In genomic region chrX:24149346-24150050, GRCh38 we compare ENCODE assay signal across 8 cellular contexts. TPM values are rescaled to one million over a fixed set of nuclear protein-coding genes. Genes with fewer than 3 reads are reported as not detected.
DNase-seq lines count a peak whose midpoint lies in the region; ATAC-seq and TF ChIP-seq lines count a peak whose summit lies in the region.

Gene ZFX (plus strand): TSS chrX:24149729. CDS start chrX:24172743, 23,014 bp downstream.

- no peak within 1 kb of the TSS for H2BK12ac ChIP-seq in neuronal stem cell (ENCODE audit: low read length)

- DNase-seq in Panc1 (ENCODE audit: low read depth, low spot score), result no peak
- DNase-seq in activated effector memory CD4-positive, alpha-beta T cell treated with anti-CD3 and anti-CD28 coated beads, Interleukin-2, amount 50 U/mL, for 16 hours, result peak; percentile 87
- no peak for DNase-seq in foreskin keratinocyte
- DNase-seq in neuronal stem cell (ENCODE audit: low spot score), result peak; percentile 24
- DNase-seq in suprapubic skin (ENCODE audit: low spot score in 2 of 2), result peak in 1 of 2 donors; percentile 85

- intact Hi-C loops in Panc1 (cut with micrococcal nuclease; ENCODE audit: unreplicated experiment), result no loop called here

- CTCF ChIA-PET in Panc1 (lab: Charles Lee), result no interaction called here

- H4K8ac ChIP-seq in neuronal stem cell (ENCODE audit: low read depth, low read length), result no peak within 1 kb of the TSS

- no peak within 1 kb of the TSS for H4K91ac ChIP-seq in neuronal stem cell (ENCODE audit: low read depth, low read length, poor library complexity)

- H3K9me3 ChIP-seq in Panc1 (ENCODE audit: control insufficient read depth, insufficient read depth, low read depth, low read length) (no peaks in the 10 kb centered on the region), neuronal stem cell (replicated peaks in 1 of 2; ENCODE audit: control insufficient read depth in 2 of 2, insufficient read depth in 1 of 2, low read depth in 1 of 2, low read length in 2 of 2) (no peaks in the 10 kb centered on the region), suprapubic skin (no peaks in the 10 kb centered on the region)

- H2BK15ac ChIP-seq in neuronal stem cell (ENCODE audit: low read length), result no peak within 1 kb of the TSS

- H3K4me1 ChIP-seq in ACC112 (ENCODE audit: control insufficient read depth, insufficient read depth, low read length, unreplicated experiment), result peaks cover 72% of the 10 kb centered on the region
- peaks cover 15% of the 10 kb centered on the region; the same call in 1 of the 2 replicates for H3K4me1 ChIP-seq in Panc1 (ENCODE audit: control insufficient read depth, insufficient read depth, low read length)
- peaks cover 20% of the 10 kb centered on the region for H3K4me1 ChIP-seq in foreskin keratinocyte
- peaks cover 0 to 20% of the 10 kb centered on the region in 2 donors for H3K4me1 ChIP-seq in neuronal stem cell (ENCODE audit: control insufficient read depth in 2 of 2, insufficient read depth in 1 of 2, low read depth in 1 of 2, low read length in 2 of 2)
- H3K4me1 ChIP-seq in suprapubic skin, result peaks cover 50% of the 10 kb centered on the region

- no peaks in the 10 kb centered on the region for H3K27me3 ChIP-seq in ACC112 (ENCODE audit: insufficient read depth, low read length)
- no peaks in the 10 kb centered on the region for H3K27me3 ChIP-seq in Panc1 (ENCODE audit: control insufficient read depth, insufficient read depth, low read length)
- no peaks in the 10 kb centered on the region for H3K27me3 ChIP-seq in foreskin keratinocyte
- no peaks in the 10 kb centered on the region for H3K27me3 ChIP-seq in neuronal stem cell (ENCODE audit: control insufficient read depth in 3 of 3, insufficient read depth in 3 of 3, low read depth in 1 of 3, low read length in 3 of 3)
- H3K27me3 ChIP-seq in suprapubic skin, result no peaks in the 10 kb centered on the region

- no peak within 1 kb of the TSS for H2BK120ac ChIP-seq in neuronal stem cell (ENCODE audit: low read depth, low read length)

- WGBS in neuronal stem cell (ENCODE audit: extremely low coverage in 2 of 2, insufficient read length in 2 of 2, insufficient replicate concordance in 1 of 2), 2 donors, result no CpG with 5 or more reads among the region's 105 CpGs
- WGBS in suprapubic skin, result 5% methylated on average over 4 of the region's 105 CpGs

- H3K23ac ChIP-seq in neuronal stem cell (ENCODE audit: low read depth, low read length, poor library complexity), result no peak within 1 kb of the TSS

- no peaks in the 10 kb centered on the region for H3K79me1 ChIP-seq in neuronal stem cell (ENCODE audit: low read depth, low read length)

- H2BK5ac ChIP-seq in neuronal stem cell (ENCODE audit: low read length), result peak within 1 kb of the TSS; percentile 53

- peak within 1 kb of the TSS; percentile 81 for H3K9ac ChIP-seq in neuronal stem cell (ENCODE audit: low read depth, low read length, poor library complexity)

- in situ Hi-C loops in Panc1 (cut with HindIII; ENCODE audit: low pct_unique_long_range_greater_than_20kb, low sequenced_read_pairs), result no loop called here

- BruUV-seq in Panc1 (replicated peaks; lab: Mats Ljungman, UMichigan), result no TSS peak

- H3K4ac ChIP-seq in neuronal stem cell (ENCODE audit: low read length), result no peak within 1 kb of the TSS

- H3K4me3 ChIP-seq in ACC112 (ENCODE audit: low read depth, low read length), result peak within 1 kb of the TSS; percentile 96
- peak within 1 kb of the TSS; percentile 66 to 71 for H3K4me3 ChIP-seq in Panc1 (ENCODE audit: low read depth in 2 of 2, low read length in 2 of 2)
- H3K4me3 ChIP-seq in neuronal stem cell (ENCODE audit: low read length in 2 of 2), result peak within 1 kb of the TSS; percentile 75 to 96
- H3K4me3 ChIP-seq in suprapubic skin, result peak within 1 kb of the TSS; percentile 58

- H2AFZ ChIP-seq in ACC112 (ENCODE audit: low read length, unreplicated experiment) (peak within 1 kb of the TSS; percentile 60), neuronal stem cell (ENCODE audit: low read length) (peak within 1 kb of the TSS; percentile 81)

- H2AK5ac ChIP-seq in neuronal stem cell (ENCODE audit: low read depth, low read length), result no peak within 1 kb of the TSS

- H3K27ac ChIP-seq in ACC112 (ENCODE audit: low read depth, low read length) (peak within 1 kb of the TSS; percentile 99), Panc1 (ENCODE audit: low read length) (peak within 1 kb of the TSS; percentile 92), foreskin keratinocyte (peak within 1 kb of the TSS; percentile 92), neuronal stem cell (replicated peaks; ENCODE audit: low read length) (peak within 1 kb of the TSS; percentile 95), suprapubic skin (peak within 1 kb of the TSS; percentile 99)

- TF ChIP-seq CTCF in Panc1 (IDR thresholded peaks at IDR 0.05) (peak; percentile 27), foreskin keratinocyte (conservative IDR thresholded peaks at IDR 0.05) (peak; percentile 32), suprapubic skin (IDR thresholded peaks at IDR 0.05) (no peak)

- H3K36me3 ChIP-seq in ACC112 (ENCODE audit: insufficient read depth, low read length) (peaks cover 18% of the 10 kb centered on the region), Panc1 (ENCODE audit: control insufficient read depth, insufficient read depth, low read length) (no peaks in the 10 kb centered on the region; the same call in 1 of the 2 replicates), neuronal stem cell (replicated peaks in 1 of 2; ENCODE audit: control insufficient read depth in 2 of 2, insufficient read depth in 2 of 2, low read length in 2 of 2) (peaks cover 0 to 32% of the 10 kb centered on the region in 2 donors), suprapubic skin (no peaks in the 10 kb centered on the region)

- POLR2A ChIA-PET in Panc1 (lab: Charles Lee), result no interaction called here

- H3K79me2 ChIP-seq in ACC112 (ENCODE audit: control insufficient read depth, insufficient read depth, low read length, unreplicated experiment), result peaks cover 46% of the 10 kb centered on the region

- TF ChIP-seq POLR2A in GM18526 (IDR thresholded peaks at IDR 0.05; ENCODE audit: extremely low read depth, insufficient read length), result peak; percentile 58
- TF ChIP-seq POLR2A in suprapubic skin (IDR thresholded peaks at IDR 0.05), result peak in 1 of 2 donors; percentile 57

- no peak for TF ChIP-seq EP300 in suprapubic skin (IDR thresholded peaks at IDR 0.05)

- peak within 1 kb of the TSS; percentile 71 for H3K14ac ChIP-seq in neuronal stem cell (ENCODE audit: low read length)

- ATAC-seq in HG03045 (IDR thresholded peaks at IDR 0.05; ENCODE audit: unreplicated experiment) (peak; percentile 37), Panc1 (peak; percentile 75), foreskin keratinocyte (peak; percentile 64)

- peak within 1 kb of the TSS; percentile 45 for H3K4me2 ChIP-seq in neuronal stem cell (ENCODE audit: insufficient read depth, low read length, poor library complexity, severe bottlenecking)

- peak within 1 kb of the TSS; percentile 85 for H3K18ac ChIP-seq in neuronal stem cell (ENCODE audit: low read length)

RNA-seq across cellular contexts. Expression of gene ZFX, which starts in this region (rescaled TPM):
- total RNA-seq in Panc1 (2021; ENCODE audit: unreplicated experiment), result 38.7 TPM
- polyA plus RNA-seq in Panc1 (2012; ENCODE audit: insufficient read length), result 8.8 TPM
- 21.5 and 23.3 TPM in 2 replicates for total RNA-seq in foreskin keratinocyte
- polyA plus RNA-seq in foreskin keratinocyte, result 2.2 and 2.3 TPM in 2 replicates
- polyA plus RNA-seq in neuronal stem cell (2013, experiment 1 of 2), result 9.8 TPM
- polyA plus RNA-seq in neuronal stem cell (2013, experiment 2 of 2), result 10.2 TPM
- total RNA-seq in suprapubic skin, result 10 to 100 TPM; 31.4 to 61.3 (median 45.0) TPM

Comparison
In these comparisons a context has a peak if more than half of its experiments do, and no peak if none do; other contexts are left out.
1. DNase-seq: peak in activated effector memory CD4-positive, alpha-beta T cell treated with anti-CD3 and anti-CD28 coated beads, Interleukin-2, amount 50 U/mL, for 16 hours (single experiment) and neuronal stem cell (single experiment); none in Panc1 (single experiment) and foreskin keratinocyte (0 of 2).
2. CTCF ChIP-seq: peak in Panc1 (single experiment) and foreskin keratinocyte (single experiment); none in suprapubic skin (0 of 2).
3. Peak in every context shown above with its lines, with median percentiles within 50 percentile points of each other: H3K27ac ChIP-seq, H3K4me3 ChIP-seq and ATAC-seq.